In genomic region chr6:43831211-43831610, GRCh38 we compare ENCODE assay signal across 14 cellular contexts.
"Had no signal": no experiment of that assay in that cellular context is flagged by ENCODE, and none has a peak within 500 bp of the region (broad histone marks: within the 10 kb centered on the region; RNA-seq: fewer than 3 reads in every experiment).

No MANE protein-coding gene starts in this region.

- H3K4me3 ChIP-seq: adrenal gland, cardiac muscle cell, psoas muscle, sigmoid colon had no signal

- H3K9me3 Mint-ChIP-seq: stimulated activated effector memory CD8-positive, alpha-beta T cell treated with anti-CD3 and anti-CD28 coated beads, Interleukin-12 subunit alpha, Interleukin-12 subunit beta, amount 100 ng/mL, for 72 hours had no signal

- DNase-seq: activated effector memory CD4-positive, alpha-beta T cell treated with Interleukin-2 at 50 U/mL for 16 hours; activated naive CD4-positive, alpha-beta T cell treated with anti-CD3 and anti-CD28 coated beads, Interleukin-2, amount 50 U/mL, for 16 hours; activated T-cell treated with anti-CD3 and anti-CD28 coated beads for 4 hours; adrenal gland; hippocampal formation; kidney glomerular epithelial cell; psoas muscle; sigmoid colon; stimulated activated CD4-positive, alpha-beta T cell treated with anti-CD3 and anti-CD28 coated beads, Interleukin-12 subunit alpha, Interleukin-12 subunit beta, amount 100 ng/mL, for 4 hours; stimulated activated CD4-positive, alpha-beta T cell treated with anti-CD3 and anti-CD28 coated beads, Interleukin-2, amount 100 ng/mL, for 24 hours; SW 1271 had no signal

- H3K27ac Mint-ChIP-seq: stimulated activated effector memory CD8-positive, alpha-beta T cell treated with anti-CD3 and anti-CD28 coated beads, Interleukin-12 subunit alpha, Interleukin-12 subunit beta, amount 100 ng/mL, for 72 hours had no signal

- H3K36me3 Mint-ChIP-seq: stimulated activated effector memory CD8-positive, alpha-beta T cell treated with anti-CD3 and anti-CD28 coated beads, Interleukin-12 subunit alpha, Interleukin-12 subunit beta, amount 100 ng/mL, for 72 hours had no signal

- H3K9me3 ChIP-seq: adrenal gland, psoas muscle, sigmoid colon had no signal

- H3K4me3 Mint-ChIP-seq: stimulated activated effector memory CD8-positive, alpha-beta T cell treated with anti-CD3 and anti-CD28 coated beads, Interleukin-12 subunit alpha, Interleukin-12 subunit beta, amount 100 ng/mL, for 72 hours had no signal

- H3K4me1 ChIP-seq: psoas muscle, sigmoid colon had no signal

- H3K4me1 Mint-ChIP-seq: stimulated activated effector memory CD8-positive, alpha-beta T cell treated with anti-CD3 and anti-CD28 coated beads, Interleukin-12 subunit alpha, Interleukin-12 subunit beta, amount 100 ng/mL, for 72 hours had no signal

- H3K27me3 ChIP-seq: adrenal gland, cardiac muscle cell, sigmoid colon had no signal

- H3K27ac ChIP-seq: adrenal gland, cardiac muscle cell, psoas muscle, sigmoid colon had no signal

- H3K36me3 ChIP-seq: adrenal gland, cardiac muscle cell, sigmoid colon had no signal

- ATAC-seq: esophagus mucosa; psoas muscle; stimulated activated effector memory CD8-positive, alpha-beta T cell treated with anti-CD3 and anti-CD28 coated beads, Interleukin-12 subunit alpha, Interleukin-12 subunit beta, amount 100 ng/mL, for 72 hours had no signal
